Comparison of ENCODE assay signal across 11 cellular contexts in genomic region chr17:41386227-41386626, GRCh38. TPM values are rescaled to one million over a fixed set of nuclear protein-coding genes. Genes with fewer than 3 reads are reported as not detected.
"Had no signal": no experiment of that assay in that cellular context is flagged by ENCODE, and none has a peak within 500 bp of the region (broad histone marks: within the 10 kb centered on the region; RNA-seq: fewer than 3 reads in every experiment).

No MANE protein-coding gene starts in this region.

- H3K4me2 ChIP-seq: GM23338 had no signal

- DNase-seq: GM23248, GOT3, H7, H9, HCEC 1CT, HFFc6 had no signal

- H3K4me3 Mint-ChIP-seq: GM23338, H9, HFFc6 had no signal

- H3K27ac ChIP-seq: GM23248 had no signal

- ATAC-seq: GM23338, HCT116 had no signal

- H3K27ac Mint-ChIP-seq: GM23338, H9, HFFc6 had no signal

- H3K9me3 ChIP-seq: HAP-1 had no signal

- H3K4me1 ChIP-seq: HAP-1 had no signal

- FAIRE-seq: H1, H54 had no signal

- H3K4me3 ChIP-seq: GM23248, GM23338, HAP-1 had no signal

- H3K4me1 Mint-ChIP-seq: GM23338 had no signal

- H3K36me3 ChIP-seq: HAP-1 had no signal

RNA-seq across cellular contexts. Expression of gene KRT34, which starts 4.1 kb away (rescaled TPM):
- polyA plus RNA-seq: GM23338, H1 had no signal

RNA-seq across cellular contexts. Expression of gene KRT31, which starts 11.2 kb away (rescaled TPM):
- polyA plus RNA-seq: GM23248, GM23338, H1 had no signal

RNA-seq across cellular contexts. Expression of gene KRT33B, which starts 16.6 kb away (rescaled TPM):
- polyA plus RNA-seq: GM23338, H1 had no signal

RNA-seq across cellular contexts. Expression of gene KRT33A, which starts 35.6 kb away (rescaled TPM):
- polyA plus RNA-seq: GM23248, GM23338, H1 had no signal

RNA-seq across cellular contexts. Expression of gene KRT37, which starts 38.2 kb away (rescaled TPM):
- polyA plus RNA-seq: GM23248, GM23338, H1 had no signal
